In the genomic region with DNA sequence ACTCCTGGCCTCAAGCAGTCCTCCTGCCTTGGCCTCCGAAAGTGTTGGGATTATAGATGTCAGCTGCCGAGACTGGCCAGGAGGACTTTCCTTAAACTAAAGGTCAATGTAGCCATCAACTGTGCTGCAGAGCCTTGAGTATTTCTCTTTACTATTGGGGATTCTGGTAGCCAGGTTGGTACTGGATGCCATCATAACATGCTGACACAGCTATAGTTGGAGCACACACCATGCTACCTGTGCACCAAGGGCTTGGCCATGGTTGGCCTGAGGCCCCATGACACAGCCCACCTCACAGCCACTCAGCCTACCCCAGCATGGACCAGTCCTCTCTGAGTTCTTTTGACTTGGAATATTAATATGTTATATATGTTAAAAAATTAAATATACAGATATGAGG, we compare ENCODE assay signal across 9 cellular contexts.
"Had no signal": no experiment of that assay in that cellular context is flagged by ENCODE, and none has a peak within 500 bp of the region (broad histone marks: within the 10 kb centered on the region; RNA-seq: fewer than 3 reads in every experiment).

No MANE protein-coding gene starts in this region.

- ATAC-seq: GM23338, HCT116 had no signal

- H2AFZ ChIP-seq: GM23338 had no signal

- H3K4me2 ChIP-seq: GM23338 had no signal

- H3K4me3 ChIP-seq: GM23338, HAP-1 had no signal

- H3K27ac ChIP-seq: HL-60 had no signal

- H3K4me1 ChIP-seq: HAP-1 had no signal

- H3K27me3 Mint-ChIP-seq: IgD-negative memory B cell had no signal

- DNase-seq: H7, HFFc6, KG1 had no signal

- H3K4me3 Mint-ChIP-seq: GM23338, HFFc6, IgD-negative memory B cell had no signal

- H3K27ac Mint-ChIP-seq: GM23338, HFFc6, IgD-negative memory B cell had no signal

- H3K36me3 ChIP-seq: HAP-1 had no signal

- FAIRE-seq: H1 had no signal

- H3K4me1 Mint-ChIP-seq: GM23338 had no signal

- H3K9me3 Mint-ChIP-seq: HFFc6 had no signal
